1 cellular context compared by ENCODE assay signal in genomic region chr11:36258730-36259360, GRCh38.
TF ChIP-seq lines count a peak whose summit lies in the region.

No MANE protein-coding gene starts in this region.

TF ChIP-seq in HCT116, 20 proteins besides CTCF, POLR2A, EP300 and RAD21 (continued from another document):
- TF ChIP-seq REST (IDR thresholded peaks at IDR 0.05; ENCODE audit: low read depth) (no peak), FOSL1 (IDR thresholded peaks at IDR 0.05; ENCODE audit: low read depth) (no peak), ZFX (IDR thresholded peaks at IDR 0.05) (no peak), SIN3A (IDR thresholded peaks at IDR 0.05; ENCODE audit: low read depth) (no peak), EZH2phosphoT487 (IDR thresholded peaks at IDR 0.05; ENCODE audit: borderline replicate concordance) (no peak), SRF (IDR thresholded peaks at IDR 0.05; ENCODE audit: low read depth) (no peak)
